ENCODE assay signal across 22 cellular contexts in genomic region chr13:65090191-65090590, GRCh38.
DNase-seq lines count a peak whose midpoint lies in the region; TF ChIP-seq lines count a peak whose summit lies in the region.
"Had no signal": no experiment of that assay in that cellular context is flagged by ENCODE, and none has a peak within 500 bp of the region (broad histone marks: within the 10 kb centered on the region; RNA-seq: fewer than 3 reads in every experiment).

No MANE protein-coding gene starts in this region.

- in situ Hi-C loops in G401 (cut with HindIII; ENCODE audit: low sequenced_read_pairs), result no loop called here

- no peak overlapping the region for H3K27ac ChIP-seq in testis
- H3K27ac ChIP-seq in tibial nerve, result no peak overlapping the region
- H3K27ac ChIP-seq: C4-2B, SK-N-MC had no signal

- intact Hi-C loops in testis (cut with DNase I; ENCODE audit: low total_unique reads) (no loop called here), Caco-2 (cut with micrococcal nuclease; ENCODE audit: unreplicated experiment) (no loop called here)

- TF ChIP-seq CTCF in fibroblast of villous mesenchyme (IDR thresholded peaks at IDR 0.05; ENCODE audit: insufficient read depth, low read depth, low read length) (no peak), testis (IDR thresholded peaks at IDR 0.05) (no peak), tibial nerve (IDR thresholded peaks at IDR 0.05) (no peak), Caco-2 (IDR thresholded peaks at IDR 0.05; ENCODE audit: insufficient read depth in 1 of 2, low read depth in 1 of 2, low read length in 1 of 2, severe bottlenecking in 1 of 2, unreplicated experiment in 1 of 2) (no peak)

- no peaks in the 10 kb centered on the region for H3K27me3 Mint-ChIP-seq in Caco-2 (ENCODE audit: insufficient read depth, unreplicated experiment)
- H3K27me3 Mint-ChIP-seq: IgD-negative memory B cell, T-cell had no signal

- TF ChIP-seq EP300 in tibial nerve (IDR thresholded peaks at IDR 0.05), result no peak

- H3K27ac Mint-ChIP-seq in Caco-2 (ENCODE audit: unreplicated experiment), result no peak overlapping the region
- H3K27ac Mint-ChIP-seq: T-cell had no signal

- H3K36me3 Mint-ChIP-seq in Caco-2 (ENCODE audit: insufficient read depth, unreplicated experiment), result no peaks in the 10 kb centered on the region
- H3K36me3 Mint-ChIP-seq: IgD-negative memory B cell, T-cell had no signal

- H3K4me3 ChIP-seq in fibroblast of villous mesenchyme (ENCODE audit: low read depth, low read length), result no peak overlapping the region
- no peak overlapping the region for H3K4me3 ChIP-seq in testis
- H3K4me3 ChIP-seq in tibial nerve, result no peak overlapping the region
- no peak overlapping the region for H3K4me3 ChIP-seq in Caco-2 (ENCODE audit: low read depth, low read length)
- H3K4me3 ChIP-seq: MG63, SK-N-MC had no signal

- H3K9me3 Mint-ChIP-seq in Caco-2 (ENCODE audit: unreplicated experiment), result no peaks in the 10 kb centered on the region

- H3K4me1 ChIP-seq in testis (no peaks in the 10 kb centered on the region), tibial nerve (peaks cover 0 to 2% (median 0%) of the 10 kb centered on the region in 4 donors), Caco-2 (no peaks in the 10 kb centered on the region)

- H3K36me3 ChIP-seq in testis (ENCODE audit: low read depth, missing control alignments) (no peaks in the 10 kb centered on the region), tibial nerve (no peaks in the 10 kb centered on the region), Caco-2 (ENCODE audit: control insufficient read depth, insufficient read depth, low read length) (no peaks in the 10 kb centered on the region)
- H3K36me3 ChIP-seq: MG63 had no signal

- peaks cover 7% of the 10 kb centered on the region for H3K4me1 Mint-ChIP-seq in Caco-2 (ENCODE audit: low read depth, unreplicated experiment)
- H3K4me1 Mint-ChIP-seq: IgD-negative memory B cell, T-cell had no signal

- no peaks in the 10 kb centered on the region for H3K9me3 ChIP-seq in testis
- no peaks in the 10 kb centered on the region for H3K9me3 ChIP-seq in tibial nerve
- no peaks in the 10 kb centered on the region for H3K9me3 ChIP-seq in Caco-2
- H3K9me3 ChIP-seq: MG63 had no signal

- H3K4me3 Mint-ChIP-seq in Caco-2 (ENCODE audit: unreplicated experiment), result no peak overlapping the region
- H3K4me3 Mint-ChIP-seq: IgD-negative memory B cell, T-cell had no signal

- POLR2A ChIA-PET in Caco-2 (lab: Charles Lee), result no interaction called here

- BruUV-seq in Caco-2 (replicated peaks; lab: Mats Ljungman, UMichigan), result no TSS peak

- H3K27me3 ChIP-seq in testis (no peaks in the 10 kb centered on the region), tibial nerve (no peaks in the 10 kb centered on the region), Caco-2 (replicated peaks; ENCODE audit: control insufficient read depth, insufficient read depth, low read length) (no peaks in the 10 kb centered on the region)
- H3K27me3 ChIP-seq: MG63 had no signal

- TF ChIP-seq POLR2A in testis (IDR thresholded peaks at IDR 0.05) (no peak), tibial nerve (IDR thresholded peaks at IDR 0.05) (no peak)

- CTCF ChIA-PET in Caco-2 (lab: Charles Lee), result no interaction called here

- peak; percentile 26 for DNase-seq in G401 (ENCODE audit: low spot score)
- peak; percentile 42 to 77 for DNase-seq in NCI-H446 (lab: John Stamatoyannopoulos, UW)
- peak; percentile 52 for DNase-seq in astrocyte of the hippocampus (ENCODE audit: low read depth, low spot score)
- peak; percentile 0 for DNase-seq in fibroblast of villous mesenchyme (ENCODE audit: low read depth)
- no peak for DNase-seq in testis
- no peak for DNase-seq in tibial nerve (ENCODE audit: low spot score in 2 of 2)
- no peak for DNase-seq in Caco-2
- DNase-seq: ACHN, AML-193, GF-D8, Kasumi-1, MG63, NCI-H1092, NCI-H1436 treated with DMSO at 0.1 percent for 48 hours, NCI-H2081, NCI-H345, NCI-H748 treated with DMSO at 0.1 percent for 48 hours, SHP77, T-cell had no signal

Comparison
In these comparisons a context has a peak if more than half of its experiments do, and no peak if none do; other contexts are left out.
1. DNase-seq: peak in G401 (single experiment), NCI-H446 (2 of 2), astrocyte of the hippocampus (single experiment) and fibroblast of villous mesenchyme (single experiment); none in testis (single experiment), tibial nerve (0 of 2) and Caco-2 (0 of 2).